In genomic region chr3:197791120-197792018, GRCh38 we compare ENCODE assay signal across 1 cellular context.
TF ChIP-seq lines count a peak whose summit lies in the region.

Gene LRCH3 (plus strand): TSS chr3:197791254. CDS start chr3:197791279, 25 bp downstream.

TF ChIP-seq in HepG2, 621 proteins besides CTCF, POLR2A, EP300 and RAD21 (continued from another document and continues in another):
- TF ChIP-seq ATF2 (CRISPR knock-in tag; IDR thresholded peaks at IDR 0.05) (0 out of 2 replicates have a peak, but pooled peaks have one; percentile 45), ZBTB8A (CRISPR knock-in tag; IDR thresholded peaks at IDR 0.05; ENCODE audit: borderline replicate concordance, low read depth) (peak; percentile 35; the same call in 1 of the 2 replicates), ZNF616 (CRISPR knock-in tag; IDR thresholded peaks at IDR 0.05; ENCODE audit: low read depth) (no peak; the same call in 1 of the 2 replicates), CREB1 (IDR thresholded peaks at IDR 0.05) (no peak), CREB1 (CRISPR knock-in tag; IDR thresholded peaks at IDR 0.05) (no peak), CEBPG (CRISPR knock-in tag; IDR thresholded peaks at IDR 0.05) (peak; percentile 14), KDM4B (CRISPR knock-in tag; IDR thresholded peaks at IDR 0.05) (peak; percentile 79; the same call in 1 of the 2 replicates), JUN (CRISPR knock-in tag; IDR thresholded peaks at IDR 0.05) (no peak), RFX3 (CRISPR knock-in tag; IDR thresholded peaks at IDR 0.05) (no peak), IRX3 (CRISPR knock-in tag; IDR thresholded peaks at IDR 0.05; ENCODE audit: borderline replicate concordance, low read depth) (peak; percentile 77; the same call in 1 of the 2 replicates), SRSF1 (optimal IDR thresholded peaks at IDR 0.05; ENCODE audit: low read depth, low read length) (no peak), IRF1 (CRISPR knock-in tag; IDR thresholded peaks at IDR 0.05; ENCODE audit: low read depth) (no peak), KMT2A (CRISPR knock-in tag; IDR thresholded peaks at IDR 0.05) (peak; percentile 97), HNRNPH1 (optimal IDR thresholded peaks at IDR 0.05; ENCODE audit: low read depth, low read length) (no peak), SRSF9 (IDR thresholded peaks at IDR 0.05; ENCODE audit: borderline replicate concordance, insufficient read depth, low read depth, low read length, poor library complexity, severe bottlenecking) (no peak), ZMYM2 (CRISPR knock-in tag; IDR thresholded peaks at IDR 0.05) (no peak; the same call in 1 of the 2 replicates), ZNF737 (CRISPR knock-in tag; IDR thresholded peaks at IDR 0.05; ENCODE audit: borderline replicate concordance) (no peak; the same call in 1 of the 2 replicates), PAWR (CRISPR knock-in tag; IDR thresholded peaks at IDR 0.05; ENCODE audit: borderline replicate concordance) (peak; percentile 72; the same call in 1 of the 2 replicates), POGZ (CRISPR knock-in tag; IDR thresholded peaks at IDR 0.05) (peak; percentile 33; the same call in 1 of the 2 replicates), HNRNPL (IDR thresholded peaks at IDR 0.05; ENCODE audit: low read depth, low read length) (no peak), PRDM15 (CRISPR knock-in tag; IDR thresholded peaks at IDR 0.05) (peak; percentile 70; the same call in 1 of the 2 replicates), SYNCRIP (IDR thresholded peaks at IDR 0.05; ENCODE audit: insufficient read depth, low read depth, low read length) (no peak), ONECUT2 (CRISPR knock-in tag; IDR thresholded peaks at IDR 0.05) (no peak), AHR (CRISPR knock-in tag; IDR thresholded peaks at IDR 0.05) (peak; percentile 67; the same call in 1 of the 2 replicates), MIXL1 (CRISPR knock-in tag; IDR thresholded peaks at IDR 0.05) (peak; percentile 64), GMEB1 (CRISPR knock-in tag; IDR thresholded peaks at IDR 0.05; ENCODE audit: borderline replicate concordance) (peak; percentile 61; the same call in 1 of the 2 replicates), NAIF1 (CRISPR knock-in tag; IDR thresholded peaks at IDR 0.05; ENCODE audit: borderline replicate concordance) (peak; percentile 72; the same call in 1 of the 2 replicates), ATF7 (IDR thresholded peaks at IDR 0.05) (no peak), ATF7 (CRISPR knock-in tag; IDR thresholded peaks at IDR 0.05) (peak; percentile 27; the same call in 1 of the 2 replicates), ASH2L (IDR thresholded peaks at IDR 0.05; ENCODE audit: insufficient read length, low read depth, low read length) (peak; percentile 76), ZBTB38 (CRISPR knock-in tag; IDR thresholded peaks at IDR 0.05) (peak; percentile 76; the same call in 1 of the 2 replicates), ZNF792 (CRISPR knock-in tag; IDR thresholded peaks at IDR 0.05) (peak; percentile 78), ZNF580 (CRISPR knock-in tag; IDR thresholded peaks at IDR 0.05; ENCODE audit: borderline replicate concordance, low read depth) (peak; percentile 90), HES4 (CRISPR knock-in tag; IDR thresholded peaks at IDR 0.05; ENCODE audit: borderline replicate concordance) (peak; percentile 32; the same call in 1 of the 2 replicates), RCOR2 (CRISPR knock-in tag; IDR thresholded peaks at IDR 0.05) (peak; percentile 55; the same call in 1 of the 2 replicates), TBL1XR1 (IDR thresholded peaks at IDR 0.05; ENCODE audit: borderline replicate concordance, low read length, partially characterized antibody) (no peak), HDAC6 (IDR thresholded peaks at IDR 0.05; ENCODE audit: low read depth, low read length) (no peak), AKAP8 (CRISPR knock-in tag; IDR thresholded peaks at IDR 0.05) (peak; percentile 27; the same call in 1 of the 2 replicates), AKNA (CRISPR knock-in tag; IDR thresholded peaks at IDR 0.05; ENCODE audit: borderline replicate concordance) (no peak), SCMH1 (CRISPR knock-in tag; IDR thresholded peaks at IDR 0.05; ENCODE audit: borderline replicate concordance) (no peak), PRPF4 (IDR thresholded peaks at IDR 0.05; ENCODE audit: low read depth, low read length, poor library complexity, severe bottlenecking) (no peak), FOXP4 (CRISPR knock-in tag; IDR thresholded peaks at IDR 0.05) (peak; percentile 40; the same call in 1 of the 2 replicates), IKZF4 (CRISPR knock-in tag; IDR thresholded peaks at IDR 0.05; ENCODE audit: borderline replicate concordance, low read depth, not compliant biosample characterization) (no peak), ZSCAN29 (CRISPR knock-in tag; conservative IDR thresholded peaks at IDR 0.05) (peak; percentile 83), KDM5A (IDR thresholded peaks at IDR 0.05; ENCODE audit: borderline replicate concordance, low read length) (peak; percentile 21; the same call in 1 of the 2 replicates), ZBTB37 (CRISPR knock-in tag; IDR thresholded peaks at IDR 0.05) (no peak)
